Comparison of ENCODE assay signal across 12 cellular contexts in genomic region chr5:88736494-88736893, GRCh38.
DNase-seq lines count a peak whose midpoint lies in the region; ATAC-seq, FAIRE-seq and TF ChIP-seq lines count a peak whose summit lies in the region.
"Had no signal": no experiment of that assay in that cellular context is flagged by ENCODE, and none has a peak within 500 bp of the region (broad histone marks: within the 10 kb centered on the region; RNA-seq: fewer than 3 reads in every experiment).

No MANE protein-coding gene starts in this region.

- H3K4me3 ChIP-seq in OCI-LY3 (ENCODE audit: low read length) (peak overlapping the region; percentile 7; the same call in 1 of the 2 replicates), coronary artery (no peak overlapping the region)

- peak; percentile 86 for FAIRE-seq in GM12891 (lab: Jason Lieb, UNC)

- no peaks in the 10 kb centered on the region for H3K9me3 ChIP-seq in OCI-LY3 (ENCODE audit: insufficient read depth, low read length)

- in situ Hi-C loops in GM13976 (cut with MboI; ENCODE audit: low sequenced_read_pairs, unreplicated experiment) = loop anchor here (10.0 to 25.0 kb wide), 3 partner anchors 88 to 701 kb away; no protein-coding TSS in a partner anchor

- ATAC-seq in GM21381 (IDR thresholded peaks at IDR 0.05; ENCODE audit: unreplicated experiment) (peak; percentile 34), HG03060 (IDR thresholded peaks at IDR 0.05; ENCODE audit: low read depth, unreplicated experiment) (peak; percentile 22)
- ATAC-seq: natural killer cell had no signal

- H3K4me1 ChIP-seq in OCI-LY3 (ENCODE audit: low read length) = peaks cover 95% of the 10 kb centered on the region

- no peaks in the 10 kb centered on the region for H3K27me3 ChIP-seq in OCI-LY3 (ENCODE audit: low read depth, low read length)

- H3K9ac ChIP-seq in OCI-LY3 (ENCODE audit: low read length) = peak overlapping the region; percentile 64

- H3K27ac ChIP-seq in OCI-LY3 (ENCODE audit: low read length) = peak overlapping the region; percentile 100
- peak overlapping the region in 1 of 2 donors; percentile 5 for H3K27ac ChIP-seq in coronary artery

- peak overlapping the region; percentile 41 for H3K4me2 ChIP-seq in OCI-LY3 (ENCODE audit: low read length)

- DNase-seq in GM12891 (ENCODE audit: insufficient read length, low spot score) (no peak), GM13976 (ENCODE audit: low spot score) (no peak), NCI-H146 (lab: John Stamatoyannopoulos, UW) (no peak), T-helper 9 cell (no peak), coronary artery (ENCODE audit: low spot score) (no peak)
- DNase-seq: natural killer cell; NCI-H1092 treated with DMSO at 0.1 percent for 48 hours; stimulated activated naive CD4-positive, alpha-beta T cell treated with Interleukin-2 at 50 U/mL for 16 hours; T1000 had no signal

- no peaks in the 10 kb centered on the region for H4K20me1 ChIP-seq in OCI-LY3 (ENCODE audit: insufficient read depth, low read length)

- peaks cover 56% of the 10 kb centered on the region for H3K79me2 ChIP-seq in OCI-LY3 (ENCODE audit: low read length)

- peaks cover 17% of the 10 kb centered on the region for H3K36me3 ChIP-seq in OCI-LY3 (replicated peaks; ENCODE audit: low read depth, low read length)

- no peak overlapping the region for H2AFZ ChIP-seq in OCI-LY3 (ENCODE audit: low read depth, low read length)

- TF ChIP-seq POLR2A in GM12891 (IDR thresholded peaks at IDR 0.05; ENCODE audit: low read depth, low read length) = peak; percentile 54; the same call in 1 of the 2 replicates

- TF ChIP-seq CTCF in OCI-LY3 (IDR thresholded peaks at IDR 0.05; ENCODE audit: low read depth, low read length) (no peak), GM13976 (IDR thresholded peaks at IDR 0.05; ENCODE audit: borderline replicate concordance, control extremely low read depth, extremely low read depth, insufficient read depth, missing control alignments) (no peak), coronary artery (IDR thresholded peaks at IDR 0.05) (no peak)

TF ChIP-seq in GM12891, 5 proteins besides CTCF, POLR2A, EP300 and RAD21:
- TF ChIP-seq POLR2AphosphoS5 (IDR thresholded peaks at IDR 0.05; ENCODE audit: low read depth, low read length) = 0 out of 2 replicates have a peak, but pooled peaks have one; percentile 34
- peak; percentile 81; the same call in 1 of the 2 replicates for TF ChIP-seq POU2F2 (IDR thresholded peaks at IDR 0.05; ENCODE audit: low read depth, low read length)
- no peak for TF ChIP-seq PAX5 (IDR thresholded peaks at IDR 0.05; ENCODE audit: insufficient read depth, low read length, severe bottlenecking)
